In genomic region chr2:72921088-72921851, GRCh38 we compare ENCODE assay signal across 17 cellular contexts. TPM values are rescaled to one million over a fixed set of nuclear protein-coding genes. Genes with fewer than 3 reads are reported as not detected.
DNase-seq lines count a peak whose midpoint lies in the region; ATAC-seq and FAIRE-seq lines count a peak whose summit lies in the region.
"Had no signal": no experiment of that assay in that cellular context is flagged by ENCODE, and none has a peak within 500 bp of the region (broad histone marks: within the 10 kb centered on the region; RNA-seq: fewer than 3 reads in every experiment).

No MANE protein-coding gene starts in this region.

- H3K9me3 ChIP-seq in iPS-18a (ENCODE audit: control insufficient read depth, low read depth, low read length): no peaks in the 10 kb centered on the region
- H3K9me3 ChIP-seq: thoracic aorta had no signal

- H3K4me3 Mint-ChIP-seq in activated CD8-positive, alpha-beta memory T cell treated with anti-CD3 and anti-CD28 coated beads, Interleukin-2, amount 10 ng/mL, durations not matched to agents 7 days and 5 days: no peak overlapping the region
- H3K4me3 Mint-ChIP-seq: central memory CD8-positive, alpha-beta T cell had no signal

- H3K9me3 Mint-ChIP-seq in activated CD8-positive, alpha-beta memory T cell treated with anti-CD3 and anti-CD28 coated beads, Interleukin-2, amount 10 ng/mL, durations not matched to agents 7 days and 5 days (ENCODE audit: low read depth): no peaks in the 10 kb centered on the region
- H3K9me3 Mint-ChIP-seq: central memory CD8-positive, alpha-beta T cell; effector memory CD8-positive, alpha-beta T cell had no signal

- peak; percentile 54 for DNase-seq in activated effector memory CD4-positive, alpha-beta T cell treated with anti-CD3 and anti-CD28 coated beads, Interleukin-2, amount 50 U/mL, for 16 hours
- DNase-seq in activated effector memory CD4-positive, alpha-beta T cell treated with Interleukin-2 at 50 U/mL for 16 hours: no peak
- peak; percentile 31 for DNase-seq in activated CD8-positive, alpha-beta memory T cell treated with anti-CD3 and anti-CD28 coated beads, Interleukin-2, amount 10 ng/mL, durations not matched to agents 7 days and 5 days
- no peak for DNase-seq in urothelium cell line (ENCODE audit: low spot score)
- no peak for DNase-seq in NCI-H1694 treated with DMSO at 0.1 percent for 48 hours (lab: John Stamatoyannopoulos, UW)
- DNase-seq in COLO668 (lab: John Stamatoyannopoulos, UW; ENCODE audit: unreplicated experiment): no peak
- DNase-seq: ACHN; DMS79; effector memory CD8-positive, alpha-beta T cell; midbrain; NCI-H524 treated with DMSO at 0.1 percent for 48 hours had no signal

- no peaks in the 10 kb centered on the region for H3K36me3 Mint-ChIP-seq in activated CD8-positive, alpha-beta memory T cell treated with anti-CD3 and anti-CD28 coated beads, Interleukin-2, amount 10 ng/mL, durations not matched to agents 7 days and 5 days

- CTCF ChIA-PET in activated CD8-positive, alpha-beta memory T cell treated with anti-CD3 and anti-CD28 coated beads, Interleukin-2, amount 10 ng/mL, durations not matched to agents 7 days and 5 days (lab: Charles Lee): interaction anchor here (0.7 to 1.3 kb wide), 2 partner anchors 53 kb away, joined by 3 to 4 read pairs; no protein-coding TSS in a partner anchor

- peaks cover 29% of the 10 kb centered on the region for H3K4me1 Mint-ChIP-seq in activated CD8-positive, alpha-beta memory T cell treated with anti-CD3 and anti-CD28 coated beads, Interleukin-2, amount 10 ng/mL, durations not matched to agents 7 days and 5 days

- FAIRE-seq in urothelium cell line (lab: Jason Lieb, UNC): peak; percentile 30
- FAIRE-seq: GM19239 had no signal

- H3K9ac ChIP-seq in iPS-18a (ENCODE audit: low read length): no peak overlapping the region

- peaks cover 84% of the 10 kb centered on the region for H3K27me3 Mint-ChIP-seq in activated CD8-positive, alpha-beta memory T cell treated with anti-CD3 and anti-CD28 coated beads, Interleukin-2, amount 10 ng/mL, durations not matched to agents 7 days and 5 days

- H3K27ac Mint-ChIP-seq in activated CD8-positive, alpha-beta memory T cell treated with anti-CD3 and anti-CD28 coated beads, Interleukin-2, amount 10 ng/mL, durations not matched to agents 7 days and 5 days: no peak overlapping the region
- H3K27ac Mint-ChIP-seq: effector memory CD8-positive, alpha-beta T cell; nephron progenitor cell had no signal

- H3K27ac ChIP-seq in iPS-18a (ENCODE audit: low read length): no peak overlapping the region
- H3K27ac ChIP-seq: thoracic aorta had no signal

- ATAC-seq in activated CD8-positive, alpha-beta memory T cell treated with anti-CD3 and anti-CD28 coated beads, Interleukin-2, amount 10 ng/mL, durations not matched to agents 7 days and 5 days: no peak
- no peak for ATAC-seq in GM18517 (IDR thresholded peaks at IDR 0.05; ENCODE audit: unreplicated experiment)

- H3K27me3 ChIP-seq in iPS-18a (ENCODE audit: control insufficient read depth, insufficient read depth, low read length): peaks cover 97% of the 10 kb centered on the region

- H3K4me1 ChIP-seq in iPS-18a (ENCODE audit: control insufficient read depth, low read depth, low read length): peaks cover 32% of the 10 kb centered on the region

- H3K36me3 ChIP-seq in iPS-18a (ENCODE audit: control insufficient read depth, low read depth, low read length): no peaks in the 10 kb centered on the region
- H3K36me3 ChIP-seq: thoracic aorta had no signal

- peak overlapping the region; percentile 44 for H3K4me3 ChIP-seq in iPS-18a (ENCODE audit: low read length)

RNA-seq across cellular contexts. Expression of gene EMX1, which starts 4.0 kb away (rescaled TPM):
- total RNA-seq in activated CD8-positive, alpha-beta memory T cell treated with anti-CD3 and anti-CD28 coated beads, Interleukin-2, amount 10 ng/mL, durations not matched to agents 7 days and 5 days: not detected
- total RNA-seq: thoracic aorta had no signal

RNA-seq across cellular contexts. Expression of gene SPR, which starts 34.1 kb away (rescaled TPM):
- 1 to 10 TPM; 1.3 to 3.1 TPM for total RNA-seq in activated CD8-positive, alpha-beta memory T cell treated with anti-CD3 and anti-CD28 coated beads, Interleukin-2, amount 10 ng/mL, durations not matched to agents 7 days and 5 days

Comparison
In these comparisons a context has a peak if more than half of its experiments do, and no peak if none do; other contexts are left out.
1. DNase-seq: peak in activated effector memory CD4-positive, alpha-beta T cell treated with anti-CD3 and anti-CD28 coated beads, Interleukin-2, amount 50 U/mL, for 16 hours (single experiment) and activated CD8-positive, alpha-beta memory T cell treated with anti-CD3 and anti-CD28 coated beads, Interleukin-2, amount 10 ng/mL, durations not matched to agents 7 days and 5 days (single experiment); none in activated effector memory CD4-positive, alpha-beta T cell treated with Interleukin-2 at 50 U/mL for 16 hours (single experiment), urothelium cell line (single experiment), NCI-H1694 treated with DMSO at 0.1 percent for 48 hours (single experiment) and COLO668 (single experiment).